In the genomic region with DNA sequence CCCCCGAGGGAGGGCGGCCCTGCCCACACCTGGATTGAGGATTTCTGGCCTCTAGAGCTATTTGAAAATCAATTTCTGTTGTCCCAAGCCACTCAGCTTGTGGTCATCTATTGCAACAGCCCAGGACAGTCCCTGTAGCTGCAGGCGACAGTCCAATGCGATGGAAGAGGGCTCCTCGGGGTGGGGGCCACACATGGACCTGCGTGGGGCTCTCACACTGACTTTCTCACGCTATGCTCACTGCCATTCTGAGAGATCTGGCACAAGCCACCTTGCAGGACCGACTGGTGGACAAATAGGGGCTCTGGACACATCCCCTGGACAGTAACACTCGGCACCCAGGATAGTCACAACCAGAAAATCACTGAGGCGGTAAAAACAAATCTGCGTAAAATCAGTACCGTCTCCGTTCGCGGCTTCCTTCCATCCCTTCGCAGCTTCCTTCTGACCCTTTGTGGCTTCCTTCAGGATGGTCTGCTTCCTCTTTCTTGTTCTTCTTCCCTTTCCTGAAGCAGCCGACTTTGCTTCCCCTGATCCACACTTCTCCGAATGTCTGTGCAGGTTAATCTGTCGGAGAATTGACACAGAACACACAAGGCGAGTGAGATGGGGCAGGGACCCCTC, we compare ENCODE assay signal across 20 cellular contexts. TPM values are rescaled to one million over a fixed set of nuclear protein-coding genes. Genes with fewer than 3 reads are reported as not detected.
DNase-seq lines count a peak whose midpoint lies in the region; ATAC-seq and TF ChIP-seq lines count a peak whose summit lies in the region.
"Had no signal": no experiment of that assay in that cellular context is flagged by ENCODE, and none has a peak within 500 bp of the region (broad histone marks: within the 10 kb centered on the region; RNA-seq: fewer than 3 reads in every experiment).

No MANE protein-coding gene starts in this region.

- intact Hi-C loops in Right ventricle myocardium superior (cut with DNase I) (no loop called here), right cardiac atrium (cut with DNase I) (no loop called here), upper lobe of right lung (cut with DNase I) (no loop called here)

- no peak overlapping the region for H3K27ac ChIP-seq in right cardiac atrium (ENCODE audit: low read length)
- H3K27ac ChIP-seq in upper lobe of right lung: no peak overlapping the region
- H3K27ac ChIP-seq in tibial nerve: no peak overlapping the region
- H3K27ac ChIP-seq: right lobe of liver, tibial artery had no signal

- H3K4me1 ChIP-seq in right cardiac atrium (ENCODE audit: control insufficient read depth, insufficient read depth, low read length): no peaks in the 10 kb centered on the region
- H3K4me1 ChIP-seq in upper lobe of right lung: no peaks in the 10 kb centered on the region
- H3K4me1 ChIP-seq in tibial nerve: peaks cover 0 to 13% (median 0%) of the 10 kb centered on the region in 4 donors
- H3K4me1 ChIP-seq: right lobe of liver, tibial artery had no signal

- DNase-seq in Right ventricle myocardium superior (no peak), right cardiac atrium (no peak), NOMO-1 treated with DMSO at 0.1 percent for 48 hours (lab: John Stamatoyannopoulos, UW; ENCODE audit: unreplicated experiment) (peak; percentile 76), left lobe of liver (ENCODE audit: low spot score) (no peak), upper lobe of right lung (no peak), GOT3 (lab: John Stamatoyannopoulos, UW) (no peak), tibial nerve (ENCODE audit: low spot score in 2 of 2) (no peak)
- DNase-seq in stimulated activated naive CD4-positive, alpha-beta T cell treated with Interleukin-2 at 50 U/mL for 16 hours (lab: John Stamatoyannopoulos, UW): no peak
- DNase-seq: CD4-positive, alpha-beta memory T cell; DMS79 treated with DMSO at 0.1 percent for 48 hours; NCI-H446; OCI-M1; right lobe of liver; SK-N-SH; stimulated activated CD8-positive, alpha-beta memory T cell treated with anti-CD3 and anti-CD28 coated beads, Interleukin-4, amount 100 ng/mL, for 48 hours; tibial artery had no signal

- H3K36me3 ChIP-seq in upper lobe of right lung: no peaks in the 10 kb centered on the region
- H3K36me3 ChIP-seq in tibial nerve: no peaks in the 10 kb centered on the region
- H3K36me3 ChIP-seq: right lobe of liver, tibial artery had no signal

- no peaks in the 10 kb centered on the region for H3K27me3 ChIP-seq in right cardiac atrium (ENCODE audit: control insufficient read depth, insufficient read depth)
- peaks cover 14% of the 10 kb centered on the region for H3K27me3 ChIP-seq in upper lobe of right lung
- H3K27me3 ChIP-seq in tibial nerve: peaks cover 0 to 16% of the 10 kb centered on the region in 2 donors
- H3K27me3 ChIP-seq: right lobe of liver had no signal

- WGBS in right cardiac atrium: 67% methylated on average over 20 of the region's 20 CpGs
- WGBS in tibial nerve, 2 donors: 80% methylated on average over 20 of the region's 20 CpGs

- H3K9me3 ChIP-seq in right cardiac atrium (ENCODE audit: control insufficient read depth, low read length) (no peaks in the 10 kb centered on the region), upper lobe of right lung (no peaks in the 10 kb centered on the region), tibial nerve (no peaks in the 10 kb centered on the region)
- H3K9me3 ChIP-seq: right lobe of liver, SK-N-SH, tibial artery had no signal

- no peak for TF ChIP-seq POLR2A in tibial nerve (IDR thresholded peaks at IDR 0.05)

- TF ChIP-seq CTCF in upper lobe of right lung (IDR thresholded peaks at IDR 0.05): no peak
- no peak for TF ChIP-seq CTCF in tibial nerve (IDR thresholded peaks at IDR 0.05)

- H3K4me3 ChIP-seq in right cardiac atrium (ENCODE audit: low read length) (no peak overlapping the region), upper lobe of right lung (no peak overlapping the region), tibial nerve (no peak overlapping the region)
- H3K4me3 ChIP-seq: right lobe of liver, tibial artery had no signal

- peak; percentile 32 for ATAC-seq in Right ventricle myocardium superior (ENCODE audit: poor library complexity)
- ATAC-seq in right cardiac atrium: no peak
- ATAC-seq in left lobe of liver: peak; percentile 18
- ATAC-seq in upper lobe of right lung: peak; percentile 70

- peak in 1 of 2 donors; percentile 41 for TF ChIP-seq EP300 in tibial nerve (IDR thresholded peaks at IDR 0.05)

RNA-seq across cellular contexts. Expression of a gene that starts 21.8 kb away (rescaled TPM):
- total RNA-seq in Right ventricle myocardium superior (not detected), right cardiac atrium (not detected), left lobe of liver (0.15 TPM), upper lobe of right lung (not detected), tibial nerve (not detected)
- not detected for polyA plus RNA-seq in right cardiac atrium
- total RNA-seq: A172; CD4-positive, alpha-beta memory T cell; fibroblast of villous mesenchyme; lower leg skin had no signal
- polyA plus RNA-seq: CD4-positive, alpha-beta memory T cell; SK-N-SH had no signal

RNA-seq across cellular contexts. Expression of a gene that starts 57.8 kb away (rescaled TPM):
- total RNA-seq in Right ventricle myocardium superior (2.3 TPM), right cardiac atrium (1 to 10 TPM in 1 of 4 donors, under 1 TPM in 3; 0.25 to 4.1 (median 0.61) TPM), left lobe of liver (1,004 TPM), upper lobe of right lung (4.7 TPM), tibial nerve (100 to 1,000 TPM in 1 of 4 donors, 10 to 100 TPM in 3; 16.1 to 131 (median 65.2) TPM)
- polyA plus RNA-seq in right cardiac atrium: 1.0 TPM
- total RNA-seq: A172; CD4-positive, alpha-beta memory T cell; endodermal cell; fibroblast of villous mesenchyme had no signal
- polyA plus RNA-seq: CD4-positive, alpha-beta memory T cell; SK-N-SH had no signal

Comparison
In these comparisons a context has a peak if more than half of its experiments do, and no peak if none do; other contexts are left out.
1. ATAC-seq: peak in Right ventricle myocardium superior (single experiment), left lobe of liver (single experiment) and upper lobe of right lung (single experiment); none in right cardiac atrium (0 of 2).